16 cellular contexts compared by ENCODE assay signal in the genomic region with DNA sequence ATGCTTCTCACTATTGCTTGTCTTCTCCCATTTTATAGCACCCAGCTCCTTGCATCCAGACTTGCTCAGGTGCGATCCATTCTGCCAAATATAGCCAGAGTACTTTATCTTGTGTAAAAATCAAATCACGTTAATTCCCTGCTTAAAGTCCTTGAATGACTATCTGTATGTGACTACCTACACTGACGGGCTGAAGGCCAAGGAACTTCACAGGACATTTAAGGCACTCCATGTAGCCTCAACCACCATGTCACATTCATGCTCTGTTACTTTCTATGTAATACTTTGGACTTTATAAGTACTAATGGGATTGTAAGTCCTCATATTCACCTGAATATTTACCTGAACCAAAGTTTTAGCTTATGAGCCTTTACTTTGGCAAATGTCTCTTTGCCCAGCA.
DNase-seq lines count a peak whose midpoint lies in the region; ATAC-seq and TF ChIP-seq lines count a peak whose summit lies in the region.
"Had no signal": no experiment of that assay in that cellular context is flagged by ENCODE, and none has a peak within 500 bp of the region (broad histone marks: within the 10 kb centered on the region; RNA-seq: fewer than 3 reads in every experiment).

No MANE protein-coding gene starts in this region.

- ATAC-seq in GM23338 (no peak), WTC11 (no peak; the same call in 1 of the 2 replicates), foreskin keratinocyte (peak; percentile 23), HG03108 (IDR thresholded peaks at IDR 0.05; ENCODE audit: unreplicated experiment) (no peak), HG03342 (IDR thresholded peaks at IDR 0.05; ENCODE audit: unreplicated experiment) (no peak)
- no peak for ATAC-seq in CD4-positive, alpha-beta T cell (ENCODE audit: poor library complexity)

- no peak overlapping the region for H3K27ac ChIP-seq in GM23338 (ENCODE audit: low read depth)
- no peak overlapping the region for H3K27ac ChIP-seq in foreskin keratinocyte
- H3K27ac ChIP-seq in CD4-positive, alpha-beta T cell (ENCODE audit: low read depth, low read length), result no peak overlapping the region
- H3K27ac ChIP-seq: SJCRH30 had no signal

- intact Hi-C loops in CD4-positive, alpha-beta T cell (cut with DNase I, micrococcal nuclease), result no loop called here

- H3K36me3 Mint-ChIP-seq in GM23338 (ENCODE audit: low read depth) (no peaks in the 10 kb centered on the region), WTC11 (no peaks in the 10 kb centered on the region), progenitor cell of endocrine pancreas (ENCODE audit: insufficient read depth) (peaks cover 9% of the 10 kb centered on the region)
- H3K36me3 Mint-ChIP-seq in CD4-positive, alpha-beta T cell (ENCODE audit: low read depth), result no peaks in the 10 kb centered on the region

- no peaks in the 10 kb centered on the region for H3F3A ChIP-seq in GM23338 (replicated peaks; ENCODE audit: low read depth)

- H4K20me1 ChIP-seq in GM23338 (replicated peaks; ENCODE audit: insufficient read depth), result no peaks in the 10 kb centered on the region

- H3K9me3 Mint-ChIP-seq in GM23338 (no peaks in the 10 kb centered on the region; the same call in 2 of the 3 replicates), WTC11 (no peaks in the 10 kb centered on the region), progenitor cell of endocrine pancreas (ENCODE audit: low read depth) (no peaks in the 10 kb centered on the region)
- H3K9me3 Mint-ChIP-seq in CD4-positive, alpha-beta T cell, result no peaks in the 10 kb centered on the region

- H3K27me3 Mint-ChIP-seq in GM23338 (ENCODE audit: insufficient read depth, low read depth, poor library complexity) (no peaks in the 10 kb centered on the region), WTC11 (ENCODE audit: low read depth) (no peaks in the 10 kb centered on the region), progenitor cell of endocrine pancreas (no peaks in the 10 kb centered on the region)
- peaks cover 19% of the 10 kb centered on the region for H3K27me3 Mint-ChIP-seq in CD4-positive, alpha-beta T cell

- no peaks in the 10 kb centered on the region for H3K27me3 ChIP-seq in GM23338 (ENCODE audit: insufficient read depth)
- H3K27me3 ChIP-seq in foreskin keratinocyte, result no peaks in the 10 kb centered on the region
- H3K27me3 ChIP-seq in CD4-positive, alpha-beta T cell (ENCODE audit: control insufficient read depth, insufficient read depth, low read length), result no peaks in the 10 kb centered on the region
- H3K27me3 ChIP-seq: SJCRH30 had no signal

- peak overlapping the region; percentile 56; the same call in 1 of the 2 replicates for H2AFZ ChIP-seq in GM23338

- DNase-seq in GM23338 (ENCODE audit: low spot score) (no peak), WTC11 (ENCODE audit: low spot score) (no peak), foreskin keratinocyte (no peak), progenitor cell of endocrine pancreas (ENCODE audit: low spot score, unreplicated experiment) (no peak), NCI-H1694 treated with DMSO at 0.1 percent for 48 hours (lab: John Stamatoyannopoulos, UW) (no peak)
- no peak for DNase-seq in CD4-positive, alpha-beta T cell
- DNase-seq: C1 segment of cervical spinal cord, DMS 273 treated with DMSO at 0.1 percent for 48 hours, GDM1, HCEC 1CT, Kasumi-1, NCI-H1105 treated with DMSO at 0.1 percent for 48 hours, NCI-H1694, SJCRH30 had no signal

- H3K4me2 ChIP-seq in GM23338, result no peak overlapping the region

- no peak overlapping the region for H3K4me3 ChIP-seq in GM23338
- H3K4me3 ChIP-seq: SJCRH30 had no signal

- no peaks in the 10 kb centered on the region for H3K9me3 ChIP-seq in CD4-positive, alpha-beta T cell (ENCODE audit: control insufficient read depth, low read length)
- H3K9me3 ChIP-seq: SJCRH30 had no signal

- POLR2A ChIA-PET in WTC11 (lab: Charles Lee), result no interaction called here
- POLR2A ChIA-PET in CD4-positive, alpha-beta T cell (lab: Charles Lee), result no interaction called here

- CTCF ChIA-PET in WTC11 (lab: Charles Lee), result interaction anchor here (1.5 kb wide), 1 partner anchor 25 kb away, joined by 14 read pairs; no protein-coding TSS in a partner anchor
- CTCF ChIA-PET in CD4-positive, alpha-beta T cell (lab: Charles Lee), result no interaction called here

- no peaks in the 10 kb centered on the region for H3K79me2 ChIP-seq in GM23338 (replicated peaks; ENCODE audit: insufficient read depth)

- no peaks in the 10 kb centered on the region for H3K9me2 ChIP-seq in GM23338 (ENCODE audit: insufficient read depth)

- H3K4me1 ChIP-seq in GM23338 (ENCODE audit: insufficient read depth) (no peaks in the 10 kb centered on the region), foreskin keratinocyte (peaks cover 11% of the 10 kb centered on the region)
- H3K4me1 ChIP-seq: SJCRH30 had no signal

- TF ChIP-seq CTCF in GM23338 (conservative IDR thresholded peaks at IDR 0.05; ENCODE audit: low read depth in 2 of 2), result no peak
- TF ChIP-seq CTCF in WTC11 (IDR thresholded peaks at IDR 0.05), result no peak
- TF ChIP-seq CTCF in foreskin keratinocyte (conservative IDR thresholded peaks at IDR 0.05), result no peak
- no peak for TF ChIP-seq CTCF in progenitor cell of endocrine pancreas (IDR thresholded peaks at IDR 0.05; ENCODE audit: unreplicated experiment)
- TF ChIP-seq CTCF in CD4-positive, alpha-beta T cell (IDR thresholded peaks at IDR 0.05), result no peak

- no peaks in the 10 kb centered on the region for H3K36me3 ChIP-seq in GM23338 (ENCODE audit: insufficient read depth)
- H3K36me3 ChIP-seq: SJCRH30 had no signal

- H3K27ac Mint-ChIP-seq in GM23338 (no peak overlapping the region), WTC11 (peak overlapping the region; percentile 69), progenitor cell of endocrine pancreas (peak overlapping the region; percentile 63)
- no peak overlapping the region for H3K27ac Mint-ChIP-seq in CD4-positive, alpha-beta T cell

- H3K4me3 Mint-ChIP-seq in GM23338, result no peak overlapping the region
- no peak overlapping the region for H3K4me3 Mint-ChIP-seq in WTC11
- H3K4me3 Mint-ChIP-seq in progenitor cell of endocrine pancreas (ENCODE audit: low read depth), result no peak overlapping the region
- no peak overlapping the region for H3K4me3 Mint-ChIP-seq in CD4-positive, alpha-beta T cell

- H3K4me1 Mint-ChIP-seq in GM23338 (peaks cover 7% of the 10 kb centered on the region), WTC11 (peaks cover 11% of the 10 kb centered on the region), progenitor cell of endocrine pancreas (ENCODE audit: low read depth) (peaks cover 22% of the 10 kb centered on the region)
- H3K4me1 Mint-ChIP-seq in CD4-positive, alpha-beta T cell (ENCODE audit: low read depth), result no peaks in the 10 kb centered on the region

TF ChIP-seq in GM23338, 12 proteins besides CTCF, POLR2A, EP300 and RAD21 (continues in another document):
- no peak for TF ChIP-seq CREB1 (CRISPR knock-in tag; IDR thresholded peaks at IDR 0.05; ENCODE audit: low read depth)
- no peak for TF ChIP-seq ZNF114 (CRISPR knock-in tag; IDR thresholded peaks at IDR 0.05)
- TF ChIP-seq JUNB (IDR thresholded peaks at IDR 0.05; ENCODE audit: unreplicated experiment), result no peak
- TF ChIP-seq EZH2phosphoT487 (IDR thresholded peaks at IDR 0.05; ENCODE audit: unreplicated experiment), result no peak

TF ChIP-seq in WTC11, 78 proteins besides CTCF, POLR2A, EP300 and RAD21 (continues in another document):
- TF ChIP-seq, protein P1, sequence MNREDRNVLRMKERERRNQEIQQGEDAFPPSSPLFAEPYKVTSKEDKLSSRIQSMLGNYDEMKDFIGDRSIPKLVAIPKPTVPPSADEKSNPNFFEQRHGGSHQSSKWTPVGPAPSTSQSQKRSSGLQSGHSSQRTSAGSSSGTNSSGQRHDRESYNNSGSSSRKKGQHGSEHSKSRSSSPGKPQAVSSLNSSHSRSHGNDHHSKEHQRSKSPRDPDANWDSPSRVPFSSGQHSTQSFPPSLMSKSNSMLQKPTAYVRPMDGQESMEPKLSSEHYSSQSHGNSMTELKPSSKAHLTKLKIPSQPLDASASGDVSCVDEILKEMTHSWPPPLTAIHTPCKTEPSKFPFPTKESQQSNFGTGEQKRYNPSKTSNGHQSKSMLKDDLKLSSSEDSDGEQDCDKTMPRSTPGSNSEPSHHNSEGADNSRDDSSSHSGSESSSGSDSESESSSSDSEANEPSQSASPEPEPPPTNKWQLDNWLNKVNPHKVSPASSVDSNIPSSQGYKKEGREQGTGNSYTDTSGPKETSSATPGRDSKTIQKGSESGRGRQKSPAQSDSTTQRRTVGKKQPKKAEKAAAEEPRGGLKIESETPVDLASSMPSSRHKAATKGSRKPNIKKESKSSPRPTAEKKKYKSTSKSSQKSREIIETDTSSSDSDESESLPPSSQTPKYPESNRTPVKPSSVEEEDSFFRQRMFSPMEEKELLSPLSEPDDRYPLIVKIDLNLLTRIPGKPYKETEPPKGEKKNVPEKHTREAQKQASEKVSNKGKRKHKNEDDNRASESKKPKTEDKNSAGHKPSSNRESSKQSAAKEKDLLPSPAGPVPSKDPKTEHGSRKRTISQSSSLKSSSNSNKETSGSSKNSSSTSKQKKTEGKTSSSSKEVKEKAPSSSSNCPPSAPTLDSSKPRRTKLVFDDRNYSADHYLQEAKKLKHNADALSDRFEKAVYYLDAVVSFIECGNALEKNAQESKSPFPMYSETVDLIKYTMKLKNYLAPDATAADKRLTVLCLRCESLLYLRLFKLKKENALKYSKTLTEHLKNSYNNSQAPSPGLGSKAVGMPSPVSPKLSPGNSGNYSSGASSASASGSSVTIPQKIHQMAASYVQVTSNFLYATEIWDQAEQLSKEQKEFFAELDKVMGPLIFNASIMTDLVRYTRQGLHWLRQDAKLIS (CRISPR knock-in tag; IDR thresholded peaks at IDR 0.05; ENCODE audit: borderline replicate concordance), result no peak

Comparison
In these comparisons a context has a peak if more than half of its experiments do, and no peak if none do; other contexts are left out.
1. H3K27ac Mint-ChIP-seq: peak in WTC11 (single experiment) and progenitor cell of endocrine pancreas (single experiment); none in GM23338 (single experiment) and CD4-positive, alpha-beta T cell (single experiment).